In the genomic region with DNA sequence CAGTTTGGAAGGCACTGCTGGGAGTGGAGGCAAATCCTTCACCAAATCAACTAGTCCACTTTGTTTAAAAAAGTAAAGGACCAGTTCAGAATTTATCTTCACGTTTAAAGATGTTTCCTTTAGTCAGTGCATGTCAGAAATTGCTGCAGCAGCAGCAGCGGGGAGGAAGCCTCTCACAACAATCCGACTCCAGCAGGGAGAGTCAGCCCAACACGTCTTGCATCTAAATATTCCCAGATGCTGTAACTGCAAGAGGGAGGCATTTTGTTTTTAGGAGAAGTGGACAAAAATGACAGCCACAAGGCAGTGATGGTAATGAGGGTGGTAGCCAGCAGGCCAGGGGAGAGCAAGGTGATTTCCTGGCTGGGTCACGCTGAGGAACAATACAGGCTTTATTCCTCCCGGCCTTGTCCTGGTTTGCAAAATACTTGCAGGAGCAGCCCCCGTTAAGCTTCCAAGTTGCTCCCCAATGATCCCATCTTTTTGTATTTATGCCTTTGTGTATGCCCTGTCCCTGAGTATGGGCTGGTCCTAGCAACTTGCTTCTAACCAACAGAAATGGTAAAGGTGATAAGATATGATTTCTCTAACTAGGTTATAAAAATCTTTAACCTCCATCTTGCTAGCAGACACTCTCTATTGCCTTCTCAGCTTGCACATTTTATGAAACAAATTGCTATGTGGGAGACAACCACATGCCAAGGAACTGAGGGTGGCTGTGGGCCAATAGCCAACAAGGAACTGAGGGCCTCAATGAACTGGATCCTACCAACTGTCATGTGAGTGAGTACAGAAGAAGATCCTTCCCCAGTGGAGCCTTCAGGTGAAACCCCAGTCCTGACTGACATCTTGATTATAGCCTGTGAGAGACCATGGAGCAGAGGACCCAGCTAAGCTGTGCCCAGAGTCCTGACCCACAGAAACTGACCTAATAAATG, we compare ENCODE assay signal across 1 cellular context.
TF ChIP-seq lines count a peak whose summit lies in the region.

No MANE protein-coding gene starts in this region.

TF ChIP-seq in GM12878, 131 proteins besides CTCF, POLR2A, EP300 and RAD21:
- TF ChIP-seq CHD4 (IDR thresholded peaks at IDR 0.05) (no peak), HCFC1 (IDR thresholded peaks at IDR 0.05; ENCODE audit: low read length) (no peak), ATF7 (IDR thresholded peaks at IDR 0.05; ENCODE audit: low read depth) (no peak), MYB (IDR thresholded peaks at IDR 0.05; ENCODE audit: borderline replicate concordance, low read depth, low read length) (no peak), SMAD1 (IDR thresholded peaks at IDR 0.05; ENCODE audit: low read depth, partially characterized antibody) (no peak)
- TF ChIP-seq, protein P1, sequence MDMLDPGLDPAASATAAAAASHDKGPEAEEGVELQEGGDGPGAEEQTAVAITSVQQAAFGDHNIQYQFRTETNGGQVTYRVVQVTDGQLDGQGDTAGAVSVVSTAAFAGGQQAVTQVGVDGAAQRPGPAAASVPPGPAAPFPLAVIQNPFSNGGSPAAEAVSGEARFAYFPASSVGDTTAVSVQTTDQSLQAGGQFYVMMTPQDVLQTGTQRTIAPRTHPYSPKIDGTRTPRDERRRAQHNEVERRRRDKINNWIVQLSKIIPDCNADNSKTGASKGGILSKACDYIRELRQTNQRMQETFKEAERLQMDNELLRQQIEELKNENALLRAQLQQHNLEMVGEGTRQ (IDR thresholded peaks at IDR 0.05; ENCODE audit: borderline replicate concordance, low read depth, low read length), result no peak
- TF ChIP-seq, protein P2, sequence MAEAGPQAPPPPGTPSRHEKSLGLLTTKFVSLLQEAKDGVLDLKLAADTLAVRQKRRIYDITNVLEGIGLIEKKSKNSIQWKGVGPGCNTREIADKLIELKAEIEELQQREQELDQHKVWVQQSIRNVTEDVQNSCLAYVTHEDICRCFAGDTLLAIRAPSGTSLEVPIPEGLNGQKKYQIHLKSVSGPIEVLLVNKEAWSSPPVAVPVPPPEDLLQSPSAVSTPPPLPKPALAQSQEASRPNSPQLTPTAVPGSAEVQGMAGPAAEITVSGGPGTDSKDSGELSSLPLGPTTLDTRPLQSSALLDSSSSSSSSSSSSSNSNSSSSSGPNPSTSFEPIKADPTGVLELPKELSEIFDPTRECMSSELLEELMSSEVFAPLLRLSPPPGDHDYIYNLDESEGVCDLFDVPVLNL (IDR thresholded peaks at IDR 0.05; ENCODE audit: low read depth, low read length), result no peak
